ENCODE assay signal across 19 cellular contexts in the genomic region with DNA sequence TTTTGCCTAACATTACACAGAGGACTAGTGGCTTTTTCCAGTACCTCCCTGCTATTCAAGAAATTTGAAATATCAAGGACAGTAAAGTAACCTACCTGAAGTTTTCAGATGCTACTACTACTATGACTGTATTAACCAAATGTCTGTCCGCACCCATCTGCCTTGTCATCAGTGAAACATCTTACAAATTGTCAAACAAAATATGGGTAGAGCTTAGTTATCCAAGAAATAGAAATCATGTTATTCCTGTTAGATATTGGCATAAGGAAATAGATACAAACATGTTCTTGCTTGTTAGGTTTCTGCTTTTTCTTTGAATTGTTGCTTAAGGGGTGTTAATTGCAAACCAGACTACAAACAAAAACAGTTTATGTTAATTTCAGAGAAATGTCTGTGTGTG.
DNase-seq lines count a peak whose midpoint lies in the region; ATAC-seq, FAIRE-seq and TF ChIP-seq lines count a peak whose summit lies in the region.
"Had no signal": no experiment of that assay in that cellular context is flagged by ENCODE, and none has a peak within 500 bp of the region (broad histone marks: within the 10 kb centered on the region; RNA-seq: fewer than 3 reads in every experiment).

No MANE protein-coding gene starts in this region.

- ATAC-seq in GM23338, result no peak
- no peak for ATAC-seq in gastroesophageal sphincter
- ATAC-seq in naive thymus-derived CD4-positive, alpha-beta T cell, result no peak
- ATAC-seq: natural killer cell treated with Interleukin-12 subunit alpha and Interleukin-12 subunit beta and Interleukin-15 and Interleukin-18, amount 100 ng/mL, for 72 hours; stimulated activated effector memory CD8-positive, alpha-beta T cell treated with anti-CD3 and anti-CD28 coated beads, Interleukin-12 subunit alpha, Interleukin-12 subunit beta, amount 100 ng/mL, for 72 hours had no signal

- H3K9me3 ChIP-seq in astrocyte (ENCODE audit: insufficient read depth, low read depth, low read length), result no peaks in the 10 kb centered on the region
- no peaks in the 10 kb centered on the region for H3K9me3 ChIP-seq in gastroesophageal sphincter
- no peaks in the 10 kb centered on the region for H3K9me3 ChIP-seq in naive thymus-derived CD4-positive, alpha-beta T cell (ENCODE audit: control insufficient read depth in 2 of 3, low read length in 3 of 3)
- H3K9me3 ChIP-seq: HAP-1 had no signal

- no peak overlapping the region for H3K4me2 ChIP-seq in GM23338
- H3K4me2 ChIP-seq in astrocyte (ENCODE audit: low read length), result peak overlapping the region; percentile 55

- peak overlapping the region; percentile 56 for H3K9ac ChIP-seq in astrocyte (ENCODE audit: low read length)

- H3K4me3 ChIP-seq in GM23338, result no peak overlapping the region
- H3K4me3 ChIP-seq in astrocyte (ENCODE audit: insufficient read depth, low read depth, low read length), result no peak overlapping the region
- no peak overlapping the region for H3K4me3 ChIP-seq in gastroesophageal sphincter
- H3K4me3 ChIP-seq in naive thymus-derived CD4-positive, alpha-beta T cell (ENCODE audit: low read length), result no peak overlapping the region
- H3K4me3 ChIP-seq: HAP-1 had no signal

- no peak for TF ChIP-seq EP300 in gastroesophageal sphincter (IDR thresholded peaks at IDR 0.05)

- H2AFZ ChIP-seq in GM23338, result no peak overlapping the region
- H2AFZ ChIP-seq in astrocyte (ENCODE audit: low read depth, low read length), result no peak overlapping the region

- TF ChIP-seq CTCF in GM23338 (conservative IDR thresholded peaks at IDR 0.05; ENCODE audit: low read depth in 2 of 2) (no peak), astrocyte (IDR thresholded peaks at IDR 0.05; ENCODE audit: insufficient read depth, low read depth, low read length) (no peak), gastroesophageal sphincter (IDR thresholded peaks at IDR 0.05) (no peak)

- peak; percentile 98 for FAIRE-seq in astrocyte (lab: Jason Lieb, UNC)
- FAIRE-seq: urothelium cell line had no signal

- H3K4me3 Mint-ChIP-seq in GM23338 (no peak overlapping the region), astrocyte (ENCODE audit: unreplicated experiment) (no peak overlapping the region)
- no peak overlapping the region for H3K4me3 Mint-ChIP-seq in naive thymus-derived CD4-positive, alpha-beta T cell
- H3K4me3 Mint-ChIP-seq: activated naive CD4-positive, alpha-beta T cell treated with anti-CD3 and anti-CD28 coated beads for 36 hours; activated T-cell treated with anti-CD3 and anti-CD28 coated beads, Interleukin-2, amount 50 U/mL, for 24 hours; memory B cell; natural killer cell treated with Interleukin-12 subunit alpha and Interleukin-12 subunit beta and Interleukin-15 and Interleukin-18, amount 100 ng/mL, for 72 hours; stimulated activated effector memory CD8-positive, alpha-beta T cell treated with anti-CD3 and anti-CD28 coated beads, Interleukin-12 subunit alpha, Interleukin-12 subunit beta, amount 100 ng/mL, for 72 hours had no signal

- peaks cover 6% of the 10 kb centered on the region; the same call in 1 of the 2 replicates for H3K4me1 ChIP-seq in GM23338 (ENCODE audit: insufficient read depth)
- peaks cover 16% of the 10 kb centered on the region for H3K4me1 ChIP-seq in astrocyte (ENCODE audit: insufficient read depth, low read length)
- H3K4me1 ChIP-seq in gastroesophageal sphincter, result peaks cover 0 to 62% (median 0%) of the 10 kb centered on the region in 3 donors
- no peaks in the 10 kb centered on the region for H3K4me1 ChIP-seq in naive thymus-derived CD4-positive, alpha-beta T cell (ENCODE audit: control insufficient read depth in 2 of 2, insufficient read depth in 2 of 2, low read length in 2 of 2)

- H3K27me3 Mint-ChIP-seq in GM23338 (ENCODE audit: insufficient read depth, low read depth, poor library complexity) (no peaks in the 10 kb centered on the region), astrocyte (ENCODE audit: low read depth, unreplicated experiment) (no peaks in the 10 kb centered on the region)
- no peaks in the 10 kb centered on the region for H3K27me3 Mint-ChIP-seq in naive thymus-derived CD4-positive, alpha-beta T cell
- H3K27me3 Mint-ChIP-seq: memory B cell had no signal

- H3K36me3 ChIP-seq in GM23338 (ENCODE audit: insufficient read depth) (no peaks in the 10 kb centered on the region), astrocyte (ENCODE audit: insufficient read depth, low read length) (peaks cover 19% of the 10 kb centered on the region), gastroesophageal sphincter (no peaks in the 10 kb centered on the region)
- H3K36me3 ChIP-seq in naive thymus-derived CD4-positive, alpha-beta T cell (ENCODE audit: control insufficient read depth in 2 of 3, insufficient read depth in 3 of 3, low read length in 3 of 3), result no peaks in the 10 kb centered on the region
- H3K36me3 ChIP-seq: HAP-1 had no signal

- no peaks in the 10 kb centered on the region; the same call in 1 of the 2 replicates for H3K79me2 ChIP-seq in GM23338 (replicated peaks; ENCODE audit: insufficient read depth)
- H3K79me2 ChIP-seq in astrocyte (ENCODE audit: insufficient read depth, low read length), result peaks cover 54% of the 10 kb centered on the region

- TF ChIP-seq POLR2A in gastroesophageal sphincter (IDR thresholded peaks at IDR 0.05), result no peak

- WGBS in gastroesophageal sphincter (ENCODE audit: low coverage in 1 of 2), 2 donors, result 50 to 60% methylated on average over 1 of the region's 1 CpG

- H3K27me3 ChIP-seq in GM23338 (ENCODE audit: insufficient read depth), result no peaks in the 10 kb centered on the region
- H3K27me3 ChIP-seq in astrocyte (ENCODE audit: insufficient read depth, low read length), result no peaks in the 10 kb centered on the region
- H3K27me3 ChIP-seq in gastroesophageal sphincter, result no peaks in the 10 kb centered on the region
- H3K27me3 ChIP-seq in naive thymus-derived CD4-positive, alpha-beta T cell (ENCODE audit: control insufficient read depth in 2 of 2, insufficient read depth in 2 of 2, low read length in 2 of 2), result no peaks in the 10 kb centered on the region

- H4K20me1 ChIP-seq in GM23338 (replicated peaks; ENCODE audit: insufficient read depth), result no peaks in the 10 kb centered on the region
- no peaks in the 10 kb centered on the region for H4K20me1 ChIP-seq in astrocyte (ENCODE audit: insufficient read depth, low read length)

- no peaks in the 10 kb centered on the region for H3K9me2 ChIP-seq in GM23338 (ENCODE audit: insufficient read depth)

- no peaks in the 10 kb centered on the region for H3F3A ChIP-seq in GM23338 (replicated peaks; ENCODE audit: low read depth)

- CTCF ChIA-PET in HEK293T (lab: Yijun Ruan, JAX), result no interaction called here
- CTCF ChIA-PET in naive thymus-derived CD4-positive, alpha-beta T cell (lab: Charles Lee), result no interaction called here

- peak overlapping the region; percentile 65; the same call in 1 of the 2 replicates for H3K27ac Mint-ChIP-seq in GM23338
- no peak overlapping the region for H3K27ac Mint-ChIP-seq in astrocyte (ENCODE audit: unreplicated experiment)
- no peak overlapping the region for H3K27ac Mint-ChIP-seq in naive thymus-derived CD4-positive, alpha-beta T cell
- H3K27ac Mint-ChIP-seq: activated naive CD4-positive, alpha-beta T cell treated with anti-CD3 and anti-CD28 coated beads for 36 hours; activated T-cell treated with anti-CD3 and anti-CD28 coated beads, Interleukin-2, amount 50 U/mL, for 24 hours; memory B cell; natural killer cell treated with Interleukin-12 subunit alpha and Interleukin-12 subunit beta and Interleukin-15 and Interleukin-18, amount 100 ng/mL, for 72 hours; stimulated activated effector memory CD8-positive, alpha-beta T cell treated with anti-CD3 and anti-CD28 coated beads, Interleukin-12 subunit alpha, Interleukin-12 subunit beta, amount 100 ng/mL, for 72 hours had no signal

- peaks cover 14% of the 10 kb centered on the region; the same call in 2 of the 3 replicates for H3K4me1 Mint-ChIP-seq in GM23338
- peaks cover 16% of the 10 kb centered on the region for H3K4me1 Mint-ChIP-seq in astrocyte (ENCODE audit: low read depth, unreplicated experiment)
- H3K4me1 Mint-ChIP-seq in naive thymus-derived CD4-positive, alpha-beta T cell, result no peaks in the 10 kb centered on the region
- H3K4me1 Mint-ChIP-seq: memory B cell; stimulated activated effector memory CD8-positive, alpha-beta T cell treated with anti-CD3 and anti-CD28 coated beads, Interleukin-12 subunit alpha, Interleukin-12 subunit beta, amount 100 ng/mL, for 72 hours had no signal

- intact Hi-C loops in naive thymus-derived CD4-positive, alpha-beta T cell (cut with micrococcal nuclease), result no loop called here

- DNase-seq in GM23338 (ENCODE audit: low spot score), result no peak
- DNase-seq in astrocyte (ENCODE audit: low read depth), result no peak
- DNase-seq in HEK293T (ENCODE audit: extremely low spot score), result no peak
- no peak for DNase-seq in naive thymus-derived CD4-positive, alpha-beta T cell
- no peak for DNase-seq in NCI-H1694 (lab: John Stamatoyannopoulos, UW)
- DNase-seq: activated CD4-positive, alpha-beta T cell treated with anti-CD3 and anti-CD28 coated beads, Interleukin-2, amount 50 U/mL, for 48 hours; activated naive CD4-positive, alpha-beta T cell treated with anti-CD3 and anti-CD28 coated beads for 36 hours; activated T-cell treated with anti-CD3 and anti-CD28 coated beads, Interleukin-2, amount 50 U/mL, for 24 hours; DMS79 treated with DMSO at 0.1 percent for 48 hours; islet precursor cell; KBM-7; NCI-H2029 had no signal

- H3K36me3 Mint-ChIP-seq in GM23338 (ENCODE audit: low read depth) (peaks cover 3% of the 10 kb centered on the region; the same call in 2 of the 3 replicates), astrocyte (ENCODE audit: low read depth, unreplicated experiment) (no peaks in the 10 kb centered on the region)
- no peaks in the 10 kb centered on the region for H3K36me3 Mint-ChIP-seq in naive thymus-derived CD4-positive, alpha-beta T cell
- H3K36me3 Mint-ChIP-seq: memory B cell; natural killer cell treated with Interleukin-12 subunit alpha and Interleukin-12 subunit beta and Interleukin-15 and Interleukin-18, amount 100 ng/mL, for 72 hours; stimulated activated effector memory CD8-positive, alpha-beta T cell treated with anti-CD3 and anti-CD28 coated beads, Interleukin-12 subunit alpha, Interleukin-12 subunit beta, amount 100 ng/mL, for 72 hours had no signal

- H3K9me3 Mint-ChIP-seq in GM23338 (no peaks in the 10 kb centered on the region; the same call in 2 of the 3 replicates), astrocyte (ENCODE audit: unreplicated experiment) (no peaks in the 10 kb centered on the region)
- H3K9me3 Mint-ChIP-seq in naive thymus-derived CD4-positive, alpha-beta T cell, result no peaks in the 10 kb centered on the region
- H3K9me3 Mint-ChIP-seq: activated naive CD4-positive, alpha-beta T cell treated with anti-CD3 and anti-CD28 coated beads for 36 hours; activated T-cell treated with anti-CD3 and anti-CD28 coated beads, Interleukin-2, amount 50 U/mL, for 24 hours; memory B cell; natural killer cell treated with Interleukin-12 subunit alpha and Interleukin-12 subunit beta and Interleukin-15 and Interleukin-18, amount 100 ng/mL, for 72 hours; stimulated activated effector memory CD8-positive, alpha-beta T cell treated with anti-CD3 and anti-CD28 coated beads, Interleukin-12 subunit alpha, Interleukin-12 subunit beta, amount 100 ng/mL, for 72 hours had no signal

- no peak overlapping the region for H3K27ac ChIP-seq in GM23338 (ENCODE audit: low read depth)
- H3K27ac ChIP-seq in astrocyte (ENCODE audit: low read depth, low read length), result peak overlapping the region; percentile 76
- H3K27ac ChIP-seq in gastroesophageal sphincter, result peak overlapping the region; percentile 34 to 78 (median 61)
- peak overlapping the region; percentile 7 for H3K27ac ChIP-seq in temporal lobe (ENCODE audit: low read depth, low read length)
- H3K27ac ChIP-seq in naive thymus-derived CD4-positive, alpha-beta T cell (ENCODE audit: low read depth, low read length), result no peak overlapping the region

- POLR2A ChIA-PET in HEK293T (lab: Yijun Ruan, JAX), result interaction anchor here (1.0 kb wide), 1 partner anchor 64 kb away, joined by 3 read pairs; a partner anchor contains a TSS
- POLR2A ChIA-PET in naive thymus-derived CD4-positive, alpha-beta T cell (lab: Charles Lee), result no interaction called here

Comparison
In these comparisons a context has a peak if more than half of its experiments do, and no peak if none do; other contexts are left out.
1. H3K27ac ChIP-seq: peak in astrocyte (single experiment), gastroesophageal sphincter (4 of 4) and temporal lobe (single experiment); none in GM23338 (single experiment) and naive thymus-derived CD4-positive, alpha-beta T cell (single experiment).